Comparison of ENCODE assay signal across 17 cellular contexts in the genomic region with DNA sequence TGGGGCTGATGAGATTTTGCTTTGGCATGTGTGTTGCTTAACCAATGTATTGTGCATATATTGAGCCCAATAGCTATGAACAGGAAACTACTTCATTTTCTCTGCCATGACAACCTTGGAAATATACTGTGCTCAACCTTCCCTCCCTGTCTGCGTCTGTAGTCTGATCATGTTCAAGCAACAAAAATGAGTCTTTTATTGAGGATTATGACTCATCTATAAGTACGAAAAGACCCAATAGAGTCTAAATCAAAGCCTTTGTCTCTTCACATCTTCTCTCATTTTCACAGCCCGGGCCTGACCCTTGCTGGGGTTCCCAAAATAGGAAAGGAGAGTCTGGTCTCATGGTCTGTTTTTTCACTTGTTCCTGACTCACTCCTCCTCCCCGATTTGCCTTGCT.
DNase-seq lines count a peak whose midpoint lies in the region; ATAC-seq, FAIRE-seq and TF ChIP-seq lines count a peak whose summit lies in the region.
"Had no signal": no experiment of that assay in that cellular context is flagged by ENCODE, and none has a peak within 500 bp of the region (broad histone marks: within the 10 kb centered on the region; RNA-seq: fewer than 3 reads in every experiment).

No MANE protein-coding gene starts in this region.

- H3K9me3 ChIP-seq in muscle layer of duodenum (ENCODE audit: control insufficient read depth in 1 of 2, low read length in 2 of 2) (no peaks in the 10 kb centered on the region), colonic mucosa (no peaks in the 10 kb centered on the region)
- H3K9me3 ChIP-seq: Caco-2, MG63 had no signal

- H3K27me3 Mint-ChIP-seq in Calu3 (ENCODE audit: unreplicated experiment) (no peaks in the 10 kb centered on the region), type B pancreatic cell (no peaks in the 10 kb centered on the region)

- DNase-seq in Calu3 (no peak), bronchial epithelial cell (ENCODE audit: low read depth) (no peak), type B pancreatic cell (ENCODE audit: extremely low spot score, unreplicated experiment) (no peak), NCI-H1105 (lab: John Stamatoyannopoulos, UW) (no peak), colonic mucosa (no peak)
- DNase-seq: Caco-2; CD4-positive, CD25-positive, alpha-beta regulatory T cell; MG63; NCI-H1092; NCI-H1436 treated with DMSO at 0.1 percent for 48 hours; NCI-H1930; NCI-H510A; T-helper 1 cell had no signal

- H3K4me3 Mint-ChIP-seq in Calu3 (ENCODE audit: low read depth, unreplicated experiment): no peak overlapping the region
- H3K4me3 Mint-ChIP-seq in type B pancreatic cell: peak overlapping the region; percentile 0
- H3K4me3 Mint-ChIP-seq: CD4-positive, CD25-positive, alpha-beta regulatory T cell had no signal

- H3K27ac ChIP-seq in muscle layer of duodenum (ENCODE audit: low read length) (peak overlapping the region; percentile 22), colonic mucosa (no peak overlapping the region)

- H3K36me3 ChIP-seq in bronchial epithelial cell (ENCODE audit: control insufficient read depth, insufficient read depth, low read length): no peaks in the 10 kb centered on the region
- H3K36me3 ChIP-seq in muscle layer of duodenum (ENCODE audit: control insufficient read depth in 1 of 2, insufficient read depth in 2 of 2, low read length in 2 of 2): no peaks in the 10 kb centered on the region
- no peaks in the 10 kb centered on the region for H3K36me3 ChIP-seq in colonic mucosa
- H3K36me3 ChIP-seq: MG63 had no signal

- H3K27me3 ChIP-seq in bronchial epithelial cell (ENCODE audit: control insufficient read depth, insufficient read depth, low read length) (no peaks in the 10 kb centered on the region), muscle layer of duodenum (ENCODE audit: low read depth, low read length) (no peaks in the 10 kb centered on the region), colonic mucosa (no peaks in the 10 kb centered on the region)
- H3K27me3 ChIP-seq: MG63 had no signal

- no peaks in the 10 kb centered on the region for H3K36me3 Mint-ChIP-seq in Calu3 (ENCODE audit: insufficient read depth, unreplicated experiment)
- H3K36me3 Mint-ChIP-seq in type B pancreatic cell: no peaks in the 10 kb centered on the region
- H3K36me3 Mint-ChIP-seq: CD4-positive, CD25-positive, alpha-beta regulatory T cell had no signal

- no TSS peak for BruUV-seq in Calu3 (replicated peaks; lab: Mats Ljungman, UMichigan)

- H3K4me3 ChIP-seq in bronchial epithelial cell (ENCODE audit: low read depth, low read length) (no peak overlapping the region), muscle layer of duodenum (ENCODE audit: low read depth in 1 of 2, low read length in 2 of 2) (no peak overlapping the region), colonic mucosa (no peak overlapping the region)
- H3K4me3 ChIP-seq: MG63 had no signal

- H3K4me1 ChIP-seq in muscle layer of duodenum (ENCODE audit: control insufficient read depth in 1 of 2, insufficient read depth in 2 of 2, low read length in 2 of 2): peaks cover 0 to 6% of the 10 kb centered on the region in 2 donors
- H3K4me1 ChIP-seq in colonic mucosa: peaks cover 12% of the 10 kb centered on the region

- CTCF ChIA-PET in Calu3 (lab: Charles Lee): no interaction called here

- ATAC-seq in GM19324 (IDR thresholded peaks at IDR 0.05; ENCODE audit: low FRiP score, unreplicated experiment): no peak

- H3K27ac Mint-ChIP-seq in Calu3 (ENCODE audit: unreplicated experiment) (peak overlapping the region; percentile 7), type B pancreatic cell (peak overlapping the region; percentile 19)
- H3K27ac Mint-ChIP-seq: CD4-positive, CD25-positive, alpha-beta regulatory T cell had no signal

- TF ChIP-seq CTCF in Calu3 (IDR thresholded peaks at IDR 0.05; ENCODE audit: unreplicated experiment) (no peak), bronchial epithelial cell (IDR thresholded peaks at IDR 0.05; ENCODE audit: insufficient read depth, low read length, severe bottlenecking) (no peak), type B pancreatic cell (conservative IDR thresholded peaks at IDR 0.05) (no peak), colonic mucosa (IDR thresholded peaks at IDR 0.05) (no peak)

- FAIRE-seq in bronchial epithelial cell (lab: Jason Lieb, UNC): peak; percentile 32
- FAIRE-seq: A204.1, GM12891 had no signal

- H3K9me3 Mint-ChIP-seq in Calu3 (ENCODE audit: low read depth, unreplicated experiment) (peaks cover 6% of the 10 kb centered on the region), type B pancreatic cell (peaks cover 8% of the 10 kb centered on the region)

- H3K9ac ChIP-seq in colonic mucosa (ENCODE audit: low read depth in 2 of 2, low read length in 2 of 2): no peak overlapping the region

- intact Hi-C loops in Calu3 (cut with micrococcal nuclease; ENCODE audit: unreplicated experiment): no loop called here
- intact Hi-C loops in colonic mucosa (cut with DNase I): no loop called here

- H3K4me1 Mint-ChIP-seq in Calu3 (ENCODE audit: low read depth, unreplicated experiment) (peaks cover 33% of the 10 kb centered on the region), type B pancreatic cell (ENCODE audit: unreplicated experiment) (peaks cover 78% of the 10 kb centered on the region)
